ENCODE assay signal across 13 cellular contexts in the genomic region with DNA sequence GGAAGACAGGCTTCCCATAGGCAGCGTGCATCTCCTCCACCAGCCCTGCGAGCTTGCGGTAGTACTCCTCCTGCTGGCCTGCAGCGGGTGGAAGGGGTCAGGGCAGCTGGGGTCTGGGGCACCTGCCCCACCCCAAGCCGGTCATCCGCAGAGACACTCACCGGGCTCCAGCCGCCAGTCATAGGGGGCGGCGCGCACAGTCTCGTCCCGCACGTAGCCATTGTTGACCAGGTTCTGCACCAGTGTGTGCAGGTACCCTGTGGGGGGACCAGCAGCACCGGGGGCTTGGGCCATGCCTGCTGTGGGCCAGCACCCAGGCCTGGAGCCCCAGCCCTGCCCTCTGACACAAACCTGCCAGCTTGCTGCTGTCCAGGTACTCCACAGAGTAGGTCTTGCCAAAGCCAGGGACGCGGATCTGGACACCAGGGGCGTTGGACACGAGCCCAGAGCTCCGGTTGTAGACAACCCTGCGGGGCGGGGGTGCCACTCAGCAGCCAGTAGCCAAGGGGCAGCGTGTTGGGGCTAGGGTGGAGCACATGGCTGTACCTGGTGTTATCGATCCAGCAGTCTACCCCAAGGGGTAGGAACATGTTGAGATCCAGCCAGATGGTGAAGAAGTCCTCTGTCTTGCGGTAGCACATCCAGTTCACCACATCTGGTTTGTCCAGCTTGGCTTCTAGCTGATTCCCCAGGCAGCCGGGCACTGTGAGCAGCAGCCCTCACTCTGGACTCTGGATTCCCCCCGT. TPM values are rescaled to one million over a fixed set of nuclear protein-coding genes. Genes with fewer than 3 reads are reported as not detected.
DNase-seq lines count a peak whose midpoint lies in the region; ATAC-seq and TF ChIP-seq lines count a peak whose summit lies in the region.
"Had no signal": no experiment of that assay in that cellular context is flagged by ENCODE, and none has a peak within 500 bp of the region (broad histone marks: within the 10 kb centered on the region; RNA-seq: fewer than 3 reads in every experiment).

No MANE protein-coding gene starts in this region.

- CTCF ChIA-PET in RWPE1 (lab: Yijun Ruan, JAX), result interaction anchor here (0.6 to 1.9 kb wide), 3 partner anchors 10 to 17 kb away, joined by 3 to 12 read pairs (median 6); no protein-coding TSS in a partner anchor

- H3K36me3 ChIP-seq in heart left ventricle (peaks cover 11 to 88% (median 82%) of the 10 kb centered on the region in 9 donors), subcutaneous abdominal adipose tissue (ENCODE audit: control insufficient read depth in 5 of 5, insufficient read depth in 5 of 5, low read length in 5 of 5) (peaks cover 0 to 78% (median 72%) of the 10 kb centered on the region in 5 donors), GM23248 (ENCODE audit: low read depth) (peaks cover 18% of the 10 kb centered on the region; the same call in 1 of the 2 replicates), spleen (peaks cover 0 to 84% (median 35%) of the 10 kb centered on the region in 6 donors)

- H3K9ac ChIP-seq in subcutaneous abdominal adipose tissue (ENCODE audit: low read length in 5 of 5) (peak overlapping the region in 1 of 5 donors; percentile 1), GM23248 (no peak overlapping the region)

- intact Hi-C loops in heart left ventricle (cut with DNase I) (loop anchor here in 2 of 10 donors (5.0 kb wide), 2 partner anchors 80 to 100 kb away; a partner anchor contains a TSS), spleen (cut with DNase I; ENCODE audit: low total_unique reads) (no loop called here)

- H3K9me2 ChIP-seq in GM23248 (ENCODE audit: insufficient read depth), result no peaks in the 10 kb centered on the region

- no peaks in the 10 kb centered on the region for H3K9me3 Mint-ChIP-seq in activated T-cell treated with anti-CD3 and anti-CD28 coated beads, Interleukin-2, amount 50 U/mL, for 24 hours
- H3K9me3 Mint-ChIP-seq: activated naive CD8-positive, alpha-beta T cell treated with anti-CD3 and anti-CD28 coated beads for 36 hours; CD8-positive, alpha-beta T cell had no signal

- H3K27ac ChIP-seq in RWPE1, result peak overlapping the region; percentile 64
- H3K27ac ChIP-seq in heart left ventricle, result peak overlapping the region in 7 of 12 donors; percentile 14 to 89 (median 30)
- peak overlapping the region; percentile 74 for H3K27ac ChIP-seq in subcutaneous abdominal adipose tissue (ENCODE audit: low read depth, low read length)
- H3K27ac ChIP-seq in GM23248, result no peak overlapping the region
- peak overlapping the region in 2 of 8 donors; percentile 50 to 55 for H3K27ac ChIP-seq in spleen

- peaks cover 81% of the 10 kb centered on the region for H3K36me3 Mint-ChIP-seq in activated T-cell treated with anti-CD3 and anti-CD28 coated beads, Interleukin-2, amount 50 U/mL, for 24 hours (ENCODE audit: low read depth)

- H3K27ac Mint-ChIP-seq in activated T-cell treated with anti-CD3 and anti-CD28 coated beads, Interleukin-2, amount 50 U/mL, for 24 hours, result no peak overlapping the region
- H3K27ac Mint-ChIP-seq: activated naive CD8-positive, alpha-beta T cell treated with anti-CD3 and anti-CD28 coated beads for 36 hours had no signal

- peaks cover 20% of the 10 kb centered on the region for H3F3A ChIP-seq in GM23248 (ENCODE audit: insufficient read depth)

- H2AFZ ChIP-seq in GM23248, result no peak overlapping the region

- ATAC-seq in heart left ventricle, result peak in 3 of 4 donors; percentile 1 to 7 (median 1)

- peaks cover 4 to 69% (median 33%) of the 10 kb centered on the region in 12 donors for H3K4me1 ChIP-seq in heart left ventricle
- H3K4me1 ChIP-seq in subcutaneous abdominal adipose tissue (ENCODE audit: control insufficient read depth in 5 of 5, insufficient read depth in 5 of 5, low read length in 5 of 5), result peaks cover 7 to 38% (median 36%) of the 10 kb centered on the region in 5 donors
- no peaks in the 10 kb centered on the region for H3K4me1 ChIP-seq in GM23248 (ENCODE audit: insufficient read depth)
- peaks cover 0 to 72% (median 24%) of the 10 kb centered on the region in 6 donors for H3K4me1 ChIP-seq in spleen

- H3K27me3 ChIP-seq in heart left ventricle (no peaks in the 10 kb centered on the region), subcutaneous abdominal adipose tissue (ENCODE audit: control insufficient read depth in 5 of 5, insufficient read depth in 4 of 5, low read length in 5 of 5) (no peaks in the 10 kb centered on the region), GM23248 (replicated peaks; ENCODE audit: insufficient read depth) (no peaks in the 10 kb centered on the region), spleen (replicated peaks in 1 of 7) (no peaks in the 10 kb centered on the region)
- H3K27me3 ChIP-seq: tibial artery had no signal

- no peaks in the 10 kb centered on the region for H3K27me3 Mint-ChIP-seq in activated T-cell treated with anti-CD3 and anti-CD28 coated beads, Interleukin-2, amount 50 U/mL, for 24 hours
- H3K27me3 Mint-ChIP-seq: activated naive CD8-positive, alpha-beta T cell treated with anti-CD3 and anti-CD28 coated beads for 36 hours had no signal

- H4K20me1 ChIP-seq in GM23248 (ENCODE audit: insufficient read depth), result no peaks in the 10 kb centered on the region

- WGBS in heart left ventricle, 4 donors, result 69 to 82% (median 74%) methylated on average over 20 to 27 of the region's 27 CpGs
- WGBS in GM23248 (ENCODE audit: low coverage in 1 of 2, low lambda C conversion rate in 2 of 2, missing lambda C conversion rate in 2 of 2), 2 experiments, result 90 to 93% methylated on average over 14 to 26 of the region's 27 CpGs
- 93 to 95% (median 94%) methylated on average over 19 to 27 of the region's 27 CpGs for WGBS in spleen, 5 donors

- in situ Hi-C loops in GM23248 (cut with MboI), result no loop called here

- H3K4me3 Mint-ChIP-seq in activated T-cell treated with anti-CD3 and anti-CD28 coated beads, Interleukin-2, amount 50 U/mL, for 24 hours, result no peak overlapping the region
- H3K4me3 Mint-ChIP-seq: activated naive CD8-positive, alpha-beta T cell treated with anti-CD3 and anti-CD28 coated beads for 36 hours; CD8-positive, alpha-beta T cell had no signal

- no peak overlapping the region for H3K4me2 ChIP-seq in GM23248 (ENCODE audit: unreplicated experiment)

- TF ChIP-seq POLR2A in heart left ventricle (IDR thresholded peaks at IDR 0.05) (no peak), spleen (IDR thresholded peaks at IDR 0.05) (no peak)

- no peak overlapping the region for H3K4me3 ChIP-seq in heart left ventricle
- no peak overlapping the region for H3K4me3 ChIP-seq in subcutaneous abdominal adipose tissue (ENCODE audit: low read depth in 1 of 5, low read length in 5 of 5)
- no peak overlapping the region for H3K4me3 ChIP-seq in GM23248
- H3K4me3 ChIP-seq in spleen, result no peak overlapping the region
- H3K4me3 ChIP-seq: tibial artery had no signal

- peaks cover 28% of the 10 kb centered on the region for H3K4me1 Mint-ChIP-seq in activated T-cell treated with anti-CD3 and anti-CD28 coated beads, Interleukin-2, amount 50 U/mL, for 24 hours (ENCODE audit: low read depth)

- 0 out of 2 replicates have a peak, but pooled peaks cover 3% of the 10 kb centered on the region for H3K79me2 ChIP-seq in GM23248 (ENCODE audit: insufficient read depth)

- H3K9me3 ChIP-seq in heart left ventricle, result no peaks in the 10 kb centered on the region
- no peaks in the 10 kb centered on the region for H3K9me3 ChIP-seq in subcutaneous abdominal adipose tissue (ENCODE audit: control insufficient read depth in 5 of 5, low read length in 5 of 5)
- H3K9me3 ChIP-seq in GM23248 (ENCODE audit: low read depth), result no peaks in the 10 kb centered on the region
- no peaks in the 10 kb centered on the region for H3K9me3 ChIP-seq in spleen
- H3K9me3 ChIP-seq: tibial artery had no signal

- POLR2A ChIA-PET in RWPE1 (lab: Yijun Ruan, JAX; ENCODE audit: low non-redundant PET), result no interaction called here

- DNase-seq in RWPE1 (ENCODE audit: low spot score), result no peak
- DNase-seq in heart left ventricle, result peak in 3 of 5 donors; percentile 57 to 73 (median 66)
- DNase-seq in GM23248, result no peak
- no peak for DNase-seq in activated T-cell treated with anti-CD3 and anti-CD28 coated beads, Interleukin-2, amount 50 U/mL, for 24 hours
- DNase-seq in spleen, result no peak
- DNase-seq: NCI-H1417 treated with DMSO at 0.1 percent for 48 hours, NCI-H524 treated with DMSO at 0.1 percent for 48 hours, SIG-M5 had no signal

- no peak for TF ChIP-seq CTCF in RWPE1 (conservative IDR thresholded peaks at IDR 0.05; ENCODE audit: low read depth)
- no peak for TF ChIP-seq CTCF in heart left ventricle (IDR thresholded peaks at IDR 0.05)
- peak in 1 of 11 experiments; percentile 5 for TF ChIP-seq CTCF in spleen (IDR thresholded peaks at IDR 0.05 in 8 of 11, conservative IDR thresholded peaks at IDR 0.05 in 3 of 11)

RNA-seq across cellular contexts. Expression of a gene that starts 1.2 kb away (rescaled TPM):
- total RNA-seq in heart left ventricle, result 10 to 100 TPM in 7 of 9 donors, 1 to 10 TPM in 2; 9.7 to 24.1 (median 18.2) TPM
- 10 to 100 TPM; 10.9 to 31.7 TPM for polyA plus RNA-seq in heart left ventricle
- total RNA-seq in GM23248 (2014; rRNA removed; shearing (Covaris generic)), result 15.9 and 19.1 TPM in 2 replicates
- 5.3 and 5.4 TPM in 2 replicates for polyA plus RNA-seq in GM23248 (2016; fragmentation: Nextera tagmentation; extraction: Ambion mirVana)
- 10 to 100 TPM in 5 of 7 donors, 1 to 10 TPM in 2; 5.2 to 28.5 (median 13.7) TPM for total RNA-seq in spleen
- polyA plus RNA-seq in spleen, result 10 to 100 TPM in 2 of 3 donors, 1 to 10 TPM in 1; 8.5 to 51.6 (median 40.2) TPM

RNA-seq across cellular contexts. Expression of a gene that starts 6.0 kb away (rescaled TPM):
- 100 to 1,000 TPM in 1 of 9 donors, 10 to 100 TPM in 8; 39.4 to 182 (median 60.5) TPM for total RNA-seq in heart left ventricle
- polyA plus RNA-seq in heart left ventricle, result 100 to 1,000 TPM in 1 of 2 donors, 10 to 100 TPM in 1; 56.9 to 118 TPM
- 18.9 and 24.8 TPM in 2 replicates for total RNA-seq in GM23248 (2014; rRNA removed; shearing (Covaris generic))
- polyA plus RNA-seq in GM23248 (2016; fragmentation: Nextera tagmentation; extraction: Ambion mirVana), result 49.8 and 55.1 TPM in 2 replicates
- 100 to 1,000 TPM in 6 of 7 donors, 10 to 100 TPM in 1; 80.3 to 152 (median 128) TPM for total RNA-seq in spleen
- polyA plus RNA-seq in spleen, result 100 to 1,000 TPM; 207 to 236 (median 236) TPM

RNA-seq across cellular contexts. Expression of a gene that starts 11.0 kb away (rescaled TPM):
- total RNA-seq in heart left ventricle (1 to 10 TPM in 3 of 9 donors, under 1 TPM in 5, not detected in 1; 0.23 to 2.1 (median 0.74) TPM), spleen (1 to 10 TPM; 2.0 to 8.5 (median 4.6) TPM)
- polyA plus RNA-seq in heart left ventricle (under 1 TPM; 0.61 to 0.90 TPM), GM23248 (2016; fragmentation: Nextera tagmentation; extraction: Ambion mirVana) (3.8 and 7.4 TPM in 2 replicates), spleen (10 to 100 TPM in 1 of 3 donors, 1 to 10 TPM in 2; 2.7 to 10.3 (median 4.8) TPM)
- 0.76 TPM in 1 of 2 replicates, not detected in the other for total RNA-seq in GM23248 (2014; rRNA removed; shearing (Covaris generic))

RNA-seq across cellular contexts. Expression of a gene that starts 25.8 kb away (rescaled TPM):
- total RNA-seq in heart left ventricle (10 to 100 TPM; 64.6 to 92.2 (median 86.8) TPM), spleen (10 to 100 TPM; 23.1 to 68.5 (median 38.6) TPM)
- polyA plus RNA-seq in heart left ventricle (10 to 100 TPM; 65.3 to 81.5 TPM), GM23248 (2016; fragmentation: Nextera tagmentation; extraction: Ambion mirVana) (57.5 and 63.0 TPM in 2 replicates), spleen (10 to 100 TPM in 1 of 3 donors, 1 to 10 TPM in 2; 4.6 to 27.4 (median 8.9) TPM)
- total RNA-seq in GM23248 (2014; rRNA removed; shearing (Covaris generic)), result 93.2 and 101 TPM in 2 replicates

RNA-seq across cellular contexts. Expression of a gene that starts 37.6 kb away (rescaled TPM):
- total RNA-seq in heart left ventricle, result under 1 TPM in 2 of 9 donors, not detected in 7; 0.13 to 0.16 TPM
- polyA plus RNA-seq in heart left ventricle, result not detected
- not detected in 2 replicates for total RNA-seq in GM23248 (2014; rRNA removed; shearing (Covaris generic))
- polyA plus RNA-seq in GM23248 (2016; fragmentation: Nextera tagmentation; extraction: Ambion mirVana), result not detected in 2 replicates
- 1 to 10 TPM in 4 of 7 donors, under 1 TPM in 3; 0.57 to 2.2 (median 1.4) TPM for total RNA-seq in spleen
- under 1 TPM; 0.26 to 0.49 (median 0.43) TPM for polyA plus RNA-seq in spleen
- total RNA-seq: dermis blood vessel endothelial cell had no signal

Comparison
In these comparisons a context has a peak if more than half of its experiments do, and no peak if none do; other contexts are left out.
1. DNase-seq: peak in heart left ventricle (3 of 5); none in RWPE1 (single experiment), GM23248 (single experiment), activated T-cell treated with anti-CD3 and anti-CD28 coated beads, Interleukin-2, amount 50 U/mL, for 24 hours (single experiment) and spleen (single experiment).